1 cellular context compared by ENCODE assay signal in genomic region chrX:154123241-154124219, GRCh38.
TF ChIP-seq lines count a peak whose summit lies in the region.

No MANE protein-coding gene starts in this region.

TF ChIP-seq in K562, 482 proteins besides CTCF, POLR2A, EP300 and RAD21 (continued from another document and continues in another):
- TF ChIP-seq PBX2 (CRISPR knock-in tag; IDR thresholded peaks at IDR 0.05; ENCODE audit: low read depth) = no peak
- TF ChIP-seq PBX2 (tag; conservative IDR thresholded peaks at IDR 0.05; ENCODE audit: low read depth) = peak; percentile 69
- TF ChIP-seq CCNT2 (IDR thresholded peaks at IDR 0.05; ENCODE audit: borderline replicate concordance, extremely low read depth, insufficient read length, low read depth, low read length) = peak; percentile 96
- TF ChIP-seq RUNX1 (IDR thresholded peaks at IDR 0.05; ENCODE audit: low read depth) = no peak
- TF ChIP-seq TAF7 (tag; IDR thresholded peaks at IDR 0.05) = no peak
- no peak for TF ChIP-seq CHD4 (IDR thresholded peaks at IDR 0.05; ENCODE audit: insufficient read depth, insufficient replicate concordance, low read depth, low read length, poor library complexity, severe bottlenecking)
- peak; percentile 86 for TF ChIP-seq FOXJ2 (tag; IDR thresholded peaks at IDR 0.05)
- peak; percentile 61; the same call in 1 of the 2 replicates for TF ChIP-seq PYGO2 (tag; IDR thresholded peaks at IDR 0.05)
- TF ChIP-seq SMAD2 (IDR thresholded peaks at IDR 0.05; ENCODE audit: low read depth, low read length) = no peak
- no peak for TF ChIP-seq ZNF780A (CRISPR knock-in tag; IDR thresholded peaks at IDR 0.05)
- peak; percentile 89 for TF ChIP-seq NBN (IDR thresholded peaks at IDR 0.05; ENCODE audit: low read depth)
- TF ChIP-seq MEIS2 (IDR thresholded peaks at IDR 0.05; ENCODE audit: partially characterized antibody) = peak; percentile 87
- no peak for TF ChIP-seq THAP12 (CRISPR knock-in tag; IDR thresholded peaks at IDR 0.05)
- TF ChIP-seq, protein P1, sequence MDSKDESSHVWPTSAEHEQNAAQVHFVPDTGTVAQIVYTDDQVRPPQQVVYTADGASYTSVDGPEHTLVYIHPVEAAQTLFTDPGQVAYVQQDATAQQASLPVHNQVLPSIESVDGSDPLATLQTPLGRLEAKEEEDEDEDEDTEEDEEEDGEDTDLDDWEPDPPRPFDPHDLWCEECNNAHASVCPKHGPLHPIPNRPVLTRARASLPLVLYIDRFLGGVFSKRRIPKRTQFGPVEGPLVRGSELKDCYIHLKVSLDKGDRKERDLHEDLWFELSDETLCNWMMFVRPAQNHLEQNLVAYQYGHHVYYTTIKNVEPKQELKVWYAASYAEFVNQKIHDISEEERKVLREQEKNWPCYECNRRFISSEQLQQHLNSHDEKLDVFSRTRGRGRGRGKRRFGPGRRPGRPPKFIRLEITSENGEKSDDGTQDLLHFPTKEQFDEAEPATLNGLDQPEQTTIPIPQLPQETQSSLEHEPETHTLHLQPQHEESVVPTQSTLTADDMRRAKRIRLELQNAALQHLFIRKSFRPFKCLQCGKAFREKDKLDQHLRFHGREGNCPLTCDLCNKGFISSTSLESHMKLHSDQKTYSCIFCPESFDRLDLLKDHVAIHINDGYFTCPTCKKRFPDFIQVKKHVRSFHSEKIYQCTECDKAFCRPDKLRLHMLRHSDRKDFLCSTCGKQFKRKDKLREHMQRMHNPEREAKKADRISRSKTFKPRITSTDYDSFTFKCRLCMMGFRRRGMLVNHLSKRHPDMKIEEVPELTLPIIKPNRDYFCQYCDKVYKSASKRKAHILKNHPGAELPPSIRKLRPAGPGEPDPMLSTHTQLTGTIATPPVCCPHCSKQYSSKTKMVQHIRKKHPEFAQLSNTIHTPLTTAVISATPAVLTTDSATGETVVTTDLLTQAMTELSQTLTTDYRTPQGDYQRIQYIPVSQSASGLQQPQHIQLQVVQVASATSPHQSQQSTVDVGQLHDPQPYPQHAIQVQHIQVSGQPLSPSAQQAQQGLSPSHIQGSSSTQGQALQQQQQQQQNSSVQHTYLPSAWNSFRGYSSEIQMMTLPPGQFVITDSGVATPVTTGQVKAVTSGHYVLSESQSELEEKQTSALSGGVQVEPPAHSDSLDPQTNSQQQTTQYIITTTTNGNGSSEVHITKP (IDR thresholded peaks at IDR 0.05; ENCODE audit: partially characterized antibody) = peak; percentile 94
- TF ChIP-seq DPF2 (IDR thresholded peaks at IDR 0.05) = peak; percentile 98
- TF ChIP-seq FOXK2 (conservative IDR thresholded peaks at IDR 0.05 in 1 of 2, IDR thresholded peaks at IDR 0.05 in 1 of 2; ENCODE audit: low read depth in 2 of 2) = peak; percentile 44 to 46; a peak in 1 of 4 replicates
- peak; percentile 77 for TF ChIP-seq SMAD4 (CRISPR knock-in tag; conservative IDR thresholded peaks at IDR 0.05)
- no peak for TF ChIP-seq CBX3 (IDR thresholded peaks at IDR 0.05; ENCODE audit: borderline replicate concordance in 1 of 2, low read length in 2 of 2)
- peak; percentile 88 for TF ChIP-seq SMARCB1 (IDR thresholded peaks at IDR 0.05; ENCODE audit: insufficient read length, low read depth)
- TF ChIP-seq NFRKB (IDR thresholded peaks at IDR 0.05; ENCODE audit: low read depth) = 0 out of 2 replicates have a peak, but pooled peaks have one; percentile 54
- peak; percentile 89 for TF ChIP-seq ATF7 (IDR thresholded peaks at IDR 0.05)
- TF ChIP-seq ZNF143 (CRISPR knock-in tag; IDR thresholded peaks at IDR 0.05) = no peak
- TF ChIP-seq, protein P2, sequence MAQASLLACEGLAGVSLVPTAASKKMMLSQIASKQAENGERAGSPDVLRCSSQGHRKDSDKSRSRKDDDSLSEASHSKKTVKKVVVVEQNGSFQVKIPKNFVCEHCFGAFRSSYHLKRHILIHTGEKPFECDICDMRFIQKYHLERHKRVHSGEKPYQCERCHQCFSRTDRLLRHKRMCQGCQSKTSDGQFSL (CRISPR knock-in tag; IDR thresholded peaks at IDR 0.05) = no peak
- TF ChIP-seq, protein P2 (tag; IDR thresholded peaks at IDR 0.05) = no peak
- TF ChIP-seq ATF6 (CRISPR knock-in tag; IDR thresholded peaks at IDR 0.05) = no peak
- peak; percentile 91 for TF ChIP-seq FOXM1 (IDR thresholded peaks at IDR 0.05; ENCODE audit: low read depth)
- TF ChIP-seq FOXM1 (CRISPR knock-in tag; IDR thresholded peaks at IDR 0.05; ENCODE audit: low read depth) = no peak
- TF ChIP-seq FIP1L1 (IDR thresholded peaks at IDR 0.05; ENCODE audit: low read depth, low read length, poor library complexity, severe bottlenecking) = no peak
- no peak for TF ChIP-seq TSHZ1 (CRISPR knock-in tag; IDR thresholded peaks at IDR 0.05)
- TF ChIP-seq, protein P3, sequence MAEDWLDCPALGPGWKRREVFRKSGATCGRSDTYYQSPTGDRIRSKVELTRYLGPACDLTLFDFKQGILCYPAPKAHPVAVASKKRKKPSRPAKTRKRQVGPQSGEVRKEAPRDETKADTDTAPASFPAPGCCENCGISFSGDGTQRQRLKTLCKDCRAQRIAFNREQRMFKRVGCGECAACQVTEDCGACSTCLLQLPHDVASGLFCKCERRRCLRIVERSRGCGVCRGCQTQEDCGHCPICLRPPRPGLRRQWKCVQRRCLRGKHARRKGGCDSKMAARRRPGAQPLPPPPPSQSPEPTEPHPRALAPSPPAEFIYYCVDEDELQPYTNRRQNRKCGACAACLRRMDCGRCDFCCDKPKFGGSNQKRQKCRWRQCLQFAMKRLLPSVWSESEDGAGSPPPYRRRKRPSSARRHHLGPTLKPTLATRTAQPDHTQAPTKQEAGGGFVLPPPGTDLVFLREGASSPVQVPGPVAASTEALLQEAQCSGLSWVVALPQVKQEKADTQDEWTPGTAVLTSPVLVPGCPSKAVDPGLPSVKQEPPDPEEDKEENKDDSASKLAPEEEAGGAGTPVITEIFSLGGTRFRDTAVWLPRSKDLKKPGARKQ (CRISPR knock-in tag; IDR thresholded peaks at IDR 0.05) = no peak
- TF ChIP-seq MEF2D (tag; conservative IDR thresholded peaks at IDR 0.05; ENCODE audit: low read depth) = 0 out of 2 replicates have a peak, but pooled peaks have one; percentile 37
- peak; percentile 45 for TF ChIP-seq MYC (IDR thresholded peaks at IDR 0.05; ENCODE audit: low read depth, low read length)
- TF ChIP-seq MYC (CRISPR knock-in tag; IDR thresholded peaks at IDR 0.05; ENCODE audit: borderline replicate concordance, low read depth) = no peak
- no peak for TF ChIP-seq ZNF830 (CRISPR knock-in tag; IDR thresholded peaks at IDR 0.05)
- TF ChIP-seq CREBBP (IDR thresholded peaks at IDR 0.05; ENCODE audit: low read depth, low read length) = no peak
- peak; percentile 60; the same call in 1 of the 2 replicates for TF ChIP-seq KHSRP (IDR thresholded peaks at IDR 0.05)
- TF ChIP-seq, protein P4, sequence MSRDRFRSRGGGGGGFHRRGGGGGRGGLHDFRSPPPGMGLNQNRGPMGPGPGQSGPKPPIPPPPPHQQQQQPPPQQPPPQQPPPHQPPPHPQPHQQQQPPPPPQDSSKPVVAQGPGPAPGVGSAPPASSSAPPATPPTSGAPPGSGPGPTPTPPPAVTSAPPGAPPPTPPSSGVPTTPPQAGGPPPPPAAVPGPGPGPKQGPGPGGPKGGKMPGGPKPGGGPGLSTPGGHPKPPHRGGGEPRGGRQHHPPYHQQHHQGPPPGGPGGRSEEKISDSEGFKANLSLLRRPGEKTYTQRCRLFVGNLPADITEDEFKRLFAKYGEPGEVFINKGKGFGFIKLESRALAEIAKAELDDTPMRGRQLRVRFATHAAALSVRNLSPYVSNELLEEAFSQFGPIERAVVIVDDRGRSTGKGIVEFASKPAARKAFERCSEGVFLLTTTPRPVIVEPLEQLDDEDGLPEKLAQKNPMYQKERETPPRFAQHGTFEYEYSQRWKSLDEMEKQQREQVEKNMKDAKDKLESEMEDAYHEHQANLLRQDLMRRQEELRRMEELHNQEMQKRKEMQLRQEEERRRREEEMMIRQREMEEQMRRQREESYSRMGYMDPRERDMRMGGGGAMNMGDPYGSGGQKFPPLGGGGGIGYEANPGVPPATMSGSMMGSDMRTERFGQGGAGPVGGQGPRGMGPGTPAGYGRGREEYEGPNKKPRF (IDR thresholded peaks at IDR 0.05; ENCODE audit: low read depth, low read length) = no peak
- TF ChIP-seq HLTF (IDR thresholded peaks at IDR 0.05) = no peak
- TF ChIP-seq NR3C1 (CRISPR knock-in tag; IDR thresholded peaks at IDR 0.05) = no peak
- peak; percentile 59; the same call in 1 of the 2 replicates for TF ChIP-seq ZKSCAN1 (IDR thresholded peaks at IDR 0.05; ENCODE audit: low read depth, low read length)
- TF ChIP-seq POLR2AphosphoS5 (IDR thresholded peaks at IDR 0.05; ENCODE audit: control insufficient read depth, insufficient read depth, low read depth, low read length) = no peak
- TF ChIP-seq XRCC5 (IDR thresholded peaks at IDR 0.05; ENCODE audit: low read depth, low read length) = no peak
